20 cellular contexts compared by ENCODE assay signal in the genomic region with DNA sequence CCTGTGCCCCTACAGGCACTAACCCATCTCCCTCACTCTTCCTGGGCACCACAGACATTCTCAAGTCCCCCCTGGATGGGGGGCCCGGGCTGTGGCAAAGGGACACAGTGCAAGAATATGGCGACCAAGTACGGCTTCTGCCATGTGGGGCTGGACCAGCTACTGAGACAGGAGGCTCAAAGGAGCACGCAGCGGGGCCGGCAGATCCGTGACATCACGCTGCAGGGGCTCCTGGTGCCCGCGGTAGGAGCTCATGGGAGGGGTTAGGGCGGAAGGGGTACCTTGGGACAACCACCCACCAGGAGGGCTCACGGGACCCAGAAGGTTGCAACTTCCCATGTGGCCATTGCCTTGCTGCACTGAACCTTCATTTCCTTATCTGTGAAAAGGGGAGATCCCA. TPM values are rescaled to one million over a fixed set of nuclear protein-coding genes. Genes with fewer than 3 reads are reported as not detected.
A peak's percentile ranks its signal among the peaks of the same experiment; 100 is the strongest.
DNase-seq lines count a peak whose midpoint lies in the region; ATAC-seq and TF ChIP-seq lines count a peak whose summit lies in the region.
"Had no signal": no experiment of that assay in that cellular context is flagged by ENCODE, and none has a peak within 500 bp of the region (broad histone marks: within the 10 kb centered on the region; RNA-seq: fewer than 3 reads in every experiment).

No MANE protein-coding gene starts in this region.

- no peak overlapping the region for H3K27ac Mint-ChIP-seq in activated CD8-positive, alpha-beta memory T cell treated with anti-CD3 and anti-CD28 coated beads, Interleukin-2, amount 10 ng/mL, durations not matched to agents 7 days and 5 days
- no peak overlapping the region for H3K27ac Mint-ChIP-seq in chondrocyte (ENCODE audit: unreplicated experiment)
- H3K27ac Mint-ChIP-seq: B cell; CD4-positive, alpha-beta T cell; CD8-positive, alpha-beta T cell had no signal

- H2BK5ac ChIP-seq in mesenchymal stem cell (ENCODE audit: low read depth, low read length, poor library complexity, severe bottlenecking), result no peak overlapping the region

- H3K36me3 Mint-ChIP-seq in activated CD8-positive, alpha-beta memory T cell treated with anti-CD3 and anti-CD28 coated beads, Interleukin-2, amount 10 ng/mL, durations not matched to agents 7 days and 5 days, result peaks cover 10% of the 10 kb centered on the region
- no peaks in the 10 kb centered on the region for H3K36me3 Mint-ChIP-seq in chondrocyte (ENCODE audit: low read depth)

- H3K4me3 ChIP-seq in Karpas-422 (ENCODE audit: low read length) (no peak overlapping the region), mesenchymal stem cell (ENCODE audit: insufficient read depth in 1 of 2, low read depth in 1 of 2, low read length in 2 of 2) (no peak overlapping the region), vagina (no peak overlapping the region)
- H3K4me3 ChIP-seq: BLaER1 treated with 17β-estradiol and CSF1 and Interleukin-3, amounts not matched to agents 10 nM and 100 nM; GM12878 had no signal

- no peak for ATAC-seq in activated CD8-positive, alpha-beta memory T cell treated with anti-CD3 and anti-CD28 coated beads, Interleukin-2, amount 10 ng/mL, durations not matched to agents 7 days and 5 days
- ATAC-seq in GM18873 (IDR thresholded peaks at IDR 0.05; ENCODE audit: low FRiP score, unreplicated experiment), result no peak
- ATAC-seq: CD8-positive, alpha-beta T cell; GM12878 had no signal

- H2AFZ ChIP-seq in Karpas-422 (ENCODE audit: low read length) (no peak overlapping the region), mesenchymal stem cell (ENCODE audit: low read depth, low read length) (no peak overlapping the region)

- H2BK12ac ChIP-seq in mesenchymal stem cell (ENCODE audit: low read length in 2 of 2), result peak overlapping the region in 1 of 2 experiments; percentile 55

- no peak overlapping the region for H2BK120ac ChIP-seq in mesenchymal stem cell (ENCODE audit: low read depth, low read length)

- no peak overlapping the region for H2AK5ac ChIP-seq in mesenchymal stem cell (ENCODE audit: low read length, severe bottlenecking)

- H3K27me3 Mint-ChIP-seq in activated CD8-positive, alpha-beta memory T cell treated with anti-CD3 and anti-CD28 coated beads, Interleukin-2, amount 10 ng/mL, durations not matched to agents 7 days and 5 days, result no peaks in the 10 kb centered on the region
- H3K27me3 Mint-ChIP-seq in chondrocyte (ENCODE audit: low read depth), result no peaks in the 10 kb centered on the region
- H3K27me3 Mint-ChIP-seq: B cell; CD4-positive, alpha-beta T cell had no signal

- no peaks in the 10 kb centered on the region for H3K27me3 ChIP-seq in Karpas-422 (ENCODE audit: low read length)
- H3K27me3 ChIP-seq in mesenchymal stem cell (ENCODE audit: control insufficient read depth in 1 of 2, insufficient read depth in 1 of 2, low read length in 2 of 2), result no peaks in the 10 kb centered on the region
- H3K27me3 ChIP-seq in vagina, result no peaks in the 10 kb centered on the region
- H3K27me3 ChIP-seq: BLaER1 treated with 17β-estradiol and CSF1 and Interleukin-3, amounts not matched to agents 10 nM and 100 nM had no signal

- no peak overlapping the region for H3K14ac ChIP-seq in mesenchymal stem cell (ENCODE audit: low read length in 2 of 2)

- peaks cover 16% of the 10 kb centered on the region for H3K79me2 ChIP-seq in Karpas-422 (ENCODE audit: low read length)

- H3K9me3 Mint-ChIP-seq in activated CD8-positive, alpha-beta memory T cell treated with anti-CD3 and anti-CD28 coated beads, Interleukin-2, amount 10 ng/mL, durations not matched to agents 7 days and 5 days (ENCODE audit: low read depth), result no peaks in the 10 kb centered on the region
- H3K9me3 Mint-ChIP-seq in chondrocyte (ENCODE audit: low read depth), result no peaks in the 10 kb centered on the region
- H3K9me3 Mint-ChIP-seq: CD4-positive, alpha-beta T cell; CD8-positive, alpha-beta T cell had no signal

- TF ChIP-seq POLR2A in vagina (IDR thresholded peaks at IDR 0.05), result no peak

- H3K23ac ChIP-seq in mesenchymal stem cell (ENCODE audit: low read length in 2 of 2), result no peak overlapping the region

- in situ Hi-C loops in ACHN (cut with HindIII; ENCODE audit: low pct_ligation_motif_present, low pct_unique_long_range_greater_than_20kb, low sequenced_read_pairs), result no loop called here

- H2BK15ac ChIP-seq in mesenchymal stem cell (ENCODE audit: low read depth, poor library complexity, severe bottlenecking), result peak overlapping the region; percentile 50

- H3K9me3 ChIP-seq in Karpas-422 (ENCODE audit: low read length), result no peaks in the 10 kb centered on the region
- H3K9me3 ChIP-seq in mesenchymal stem cell (ENCODE audit: control insufficient read depth, low read length), result no peaks in the 10 kb centered on the region
- no peaks in the 10 kb centered on the region for H3K9me3 ChIP-seq in vagina
- H3K9me3 ChIP-seq: BLaER1 treated with 17β-estradiol and CSF1 and Interleukin-3, amounts not matched to agents 10 nM and 100 nM; Caco-2 had no signal

- CTCF ChIA-PET in activated CD8-positive, alpha-beta memory T cell treated with anti-CD3 and anti-CD28 coated beads, Interleukin-2, amount 10 ng/mL, durations not matched to agents 7 days and 5 days (lab: Charles Lee), result no interaction called here

- no peaks in the 10 kb centered on the region for H4K20me1 ChIP-seq in Karpas-422 (ENCODE audit: insufficient read depth, low read depth, low read length)

- H3K4me1 ChIP-seq in Karpas-422 (ENCODE audit: low read length), result peaks cover 18% of the 10 kb centered on the region
- peaks cover 8% of the 10 kb centered on the region for H3K4me1 ChIP-seq in mesenchymal stem cell (ENCODE audit: control insufficient read depth, insufficient read depth, low read depth, low read length)
- H3K4me1 ChIP-seq in vagina, result peaks cover 15% of the 10 kb centered on the region

- H3K9ac ChIP-seq in Karpas-422 (ENCODE audit: low read length), result no peak overlapping the region
- H3K9ac ChIP-seq in mesenchymal stem cell (ENCODE audit: low read length), result no peak overlapping the region
- H3K9ac ChIP-seq: BLaER1 treated with 17β-estradiol and CSF1 and Interleukin-3, amounts not matched to agents 10 nM and 100 nM had no signal

- H3K9me2 ChIP-seq in Karpas-422 (replicated peaks; ENCODE audit: insufficient read depth, low read length), result no peaks in the 10 kb centered on the region

- no peak overlapping the region for H4K8ac ChIP-seq in mesenchymal stem cell (ENCODE audit: low read length)

- no peak overlapping the region for H3K4me2 ChIP-seq in Karpas-422 (ENCODE audit: low read depth, low read length, poor library complexity, severe bottlenecking)
- no peak overlapping the region for H3K4me2 ChIP-seq in mesenchymal stem cell (ENCODE audit: low read length, poor library complexity, severe bottlenecking)
- H3K4me2 ChIP-seq: BLaER1 treated with 17β-estradiol and CSF1 and Interleukin-3, amounts not matched to agents 10 nM and 100 nM had no signal

- whole genome bisulfite sequencing in mesenchymal stem cell, result 92% methylated on average over 12 of the region's 12 CpGs

- TF ChIP-seq CTCF in chondrocyte (IDR thresholded peaks at IDR 0.05) (no peak), vagina (IDR thresholded peaks at IDR 0.05) (no peak)

- no peak overlapping the region for H4K91ac ChIP-seq in mesenchymal stem cell (ENCODE audit: low read length)

- peak; percentile 54 for DNase-seq in activated CD8-positive, alpha-beta memory T cell treated with anti-CD3 and anti-CD28 coated beads for 24 hours
- no peak for DNase-seq in activated CD8-positive, alpha-beta memory T cell treated with anti-CD3 and anti-CD28 coated beads, Interleukin-2, amount 10 ng/mL, durations not matched to agents 7 days and 5 days
- DNase-seq in Karpas-422 (peak; percentile 31), chondrocyte (ENCODE audit: low spot score) (peak; percentile 86), mesenchymal stem cell (no peak), ACHN (no peak), vagina (ENCODE audit: extremely low spot score in 2 of 2) (no peak)
- DNase-seq: 8988T; AML-193; Caco-2; Calu3; CD4-positive, alpha-beta T cell; CD8-positive, alpha-beta T cell; DMS79 treated with DMSO at 0.1 percent for 48 hours; GF-D8 had no signal

- intact Hi-C loops in vagina (cut with DNase I), result no loop called here

- H3K4me3 Mint-ChIP-seq in activated CD8-positive, alpha-beta memory T cell treated with anti-CD3 and anti-CD28 coated beads, Interleukin-2, amount 10 ng/mL, durations not matched to agents 7 days and 5 days, result no peak overlapping the region
- no peak overlapping the region for H3K4me3 Mint-ChIP-seq in chondrocyte (ENCODE audit: unreplicated experiment)
- H3K4me3 Mint-ChIP-seq: B cell; CD4-positive, alpha-beta T cell; CD8-positive, alpha-beta T cell had no signal

- H3K27ac ChIP-seq in Karpas-422 (ENCODE audit: low read length) (no peak overlapping the region), mesenchymal stem cell (ENCODE audit: low read length, poor library complexity, severe bottlenecking) (no peak overlapping the region), vagina (no peak overlapping the region)
- H3K27ac ChIP-seq: BLaER1 treated with 17β-estradiol and CSF1 and Interleukin-3, amounts not matched to agents 10 nM and 100 nM; C4-2B had no signal

- peaks cover 10% of the 10 kb centered on the region for H3K79me1 ChIP-seq in mesenchymal stem cell (replicated peaks; ENCODE audit: low read length, poor library complexity, severe bottlenecking)

- H3K18ac ChIP-seq in mesenchymal stem cell (ENCODE audit: low read depth in 1 of 2, low read length in 2 of 2), result peak overlapping the region in 1 of 2 experiments; percentile 42

- peaks cover 22% of the 10 kb centered on the region for H3K4me1 Mint-ChIP-seq in activated CD8-positive, alpha-beta memory T cell treated with anti-CD3 and anti-CD28 coated beads, Interleukin-2, amount 10 ng/mL, durations not matched to agents 7 days and 5 days
- H3K4me1 Mint-ChIP-seq in chondrocyte (ENCODE audit: low read depth), result peaks cover 25% of the 10 kb centered on the region

- no peak overlapping the region for H3K4ac ChIP-seq in mesenchymal stem cell (ENCODE audit: low read depth in 1 of 2, low read length in 2 of 2)

- 0 out of 2 replicates have a peak, but pooled peaks cover 3% of the 10 kb centered on the region for H3K36me3 ChIP-seq in Karpas-422 (ENCODE audit: insufficient read depth, low read length)
- H3K36me3 ChIP-seq in mesenchymal stem cell (ENCODE audit: control insufficient read depth in 1 of 2, insufficient read depth in 2 of 2, low read depth in 1 of 2, low read length in 2 of 2), result peaks cover 3 to 4% of the 10 kb centered on the region in 2 experiments
- no peaks in the 10 kb centered on the region for H3K36me3 ChIP-seq in vagina

RNA-seq across cellular contexts. Expression of a gene that starts 3.3 kb away (rescaled TPM):
- 10 to 100 TPM; 64.7 to 77.4 TPM for total RNA-seq in activated CD8-positive, alpha-beta memory T cell treated with anti-CD3 and anti-CD28 coated beads, Interleukin-2, amount 10 ng/mL, durations not matched to agents 7 days and 5 days
- 18.2 and 35.4 TPM in 2 replicates for total RNA-seq in Karpas-422 (2014; rRNA removed; shearing (Covaris generic); ENCODE audit: low replicate concordance)
- total RNA-seq in chondrocyte (58.8 to 64.0 TPM (median 60.4 TPM) in 3 replicates), vagina (52.8 TPM)
- polyA plus RNA-seq in mesenchymal stem cell (2013, experiment 1 of 2), result 85.8 TPM
- 77.3 TPM for polyA plus RNA-seq in mesenchymal stem cell (2013, experiment 2 of 2)

RNA-seq across cellular contexts. Expression of a gene that starts 20.6 kb away (rescaled TPM):
- total RNA-seq in activated CD8-positive, alpha-beta memory T cell treated with anti-CD3 and anti-CD28 coated beads, Interleukin-2, amount 10 ng/mL, durations not matched to agents 7 days and 5 days, result 1 to 10 TPM; 1.8 to 2.6 TPM
- total RNA-seq in Karpas-422 (2014; rRNA removed; shearing (Covaris generic); ENCODE audit: low replicate concordance), result 0.76 and 1.0 TPM in 2 replicates
- 2.8 to 3.4 TPM (median 3.1 TPM) in 3 replicates for total RNA-seq in chondrocyte
- 0.97 TPM for polyA plus RNA-seq in mesenchymal stem cell (2013, experiment 1 of 2)
- polyA plus RNA-seq in mesenchymal stem cell (2013, experiment 2 of 2), result 0.82 TPM
- total RNA-seq in vagina, result 0.25 TPM

RNA-seq across cellular contexts. Expression of a gene that starts 23.7 kb away (rescaled TPM):
- total RNA-seq in activated CD8-positive, alpha-beta memory T cell treated with anti-CD3 and anti-CD28 coated beads, Interleukin-2, amount 10 ng/mL, durations not matched to agents 7 days and 5 days, result 10 to 100 TPM; 31.9 to 45.8 TPM
- 94.7 and 95.7 TPM in 2 replicates for total RNA-seq in Karpas-422 (2014; rRNA removed; shearing (Covaris generic); ENCODE audit: low replicate concordance)
- total RNA-seq in chondrocyte, result 46.0 to 74.3 TPM (median 71.7 TPM) in 3 replicates
- 46.0 TPM for polyA plus RNA-seq in mesenchymal stem cell (2013, experiment 1 of 2)
- polyA plus RNA-seq in mesenchymal stem cell (2013, experiment 2 of 2), result 44.8 TPM
- 77.1 TPM for total RNA-seq in vagina

RNA-seq across cellular contexts. Expression of a gene that starts 28.3 kb away (rescaled TPM):
- 100 to 1,000 TPM; 341 to 364 TPM for total RNA-seq in activated CD8-positive, alpha-beta memory T cell treated with anti-CD3 and anti-CD28 coated beads, Interleukin-2, amount 10 ng/mL, durations not matched to agents 7 days and 5 days
- 94.5 and 217 TPM in 2 replicates for total RNA-seq in Karpas-422 (2014; rRNA removed; shearing (Covaris generic); ENCODE audit: low replicate concordance)
- total RNA-seq in chondrocyte (182 to 191 TPM (median 187 TPM) in 3 replicates), vagina (102 TPM)
- 172 TPM for polyA plus RNA-seq in mesenchymal stem cell (2013, experiment 1 of 2)
- polyA plus RNA-seq in mesenchymal stem cell (2013, experiment 2 of 2), result 175 TPM

RNA-seq across cellular contexts. Expression of a gene that starts 35.0 kb away (rescaled TPM):
- total RNA-seq in activated CD8-positive, alpha-beta memory T cell treated with anti-CD3 and anti-CD28 coated beads, Interleukin-2, amount 10 ng/mL, durations not matched to agents 7 days and 5 days, result 100 to 1,000 TPM; 141 to 145 TPM
- 52.1 and 128 TPM in 2 replicates for total RNA-seq in Karpas-422 (2014; rRNA removed; shearing (Covaris generic); ENCODE audit: low replicate concordance)
- 66.5 to 74.6 TPM (median 68.3 TPM) in 3 replicates for total RNA-seq in chondrocyte
- polyA plus RNA-seq in mesenchymal stem cell (2013, experiment 1 of 2), result 159 TPM
- polyA plus RNA-seq in mesenchymal stem cell (2013, experiment 2 of 2), result 167 TPM
- 85.9 TPM for total RNA-seq in vagina

Comparison
In these comparisons a context has a peak if more than half of its experiments do, and no peak if none do; other contexts are left out.
1. DNase-seq: peak in activated CD8-positive, alpha-beta memory T cell treated with anti-CD3 and anti-CD28 coated beads for 24 hours (single experiment), Karpas-422 (single experiment) and chondrocyte (single experiment); none in activated CD8-positive, alpha-beta memory T cell treated with anti-CD3 and anti-CD28 coated beads, Interleukin-2, amount 10 ng/mL, durations not matched to agents 7 days and 5 days (single experiment), mesenchymal stem cell (single experiment), ACHN (single experiment) and vagina (0 of 2).